In genomic region chr14:70879448-70879847, GRCh38 we compare ENCODE assay signal across 15 cellular contexts.
DNase-seq lines count a peak whose midpoint lies in the region; ATAC-seq and TF ChIP-seq lines count a peak whose summit lies in the region.
"Had no signal": no experiment of that assay in that cellular context is flagged by ENCODE, and none has a peak within 500 bp of the region (broad histone marks: within the 10 kb centered on the region; RNA-seq: fewer than 3 reads in every experiment).

No MANE protein-coding gene starts in this region.

- H3K4me3 ChIP-seq in HL-60 (replicated peaks; ENCODE audit: insufficient read depth, low read length): no peak overlapping the region

- TF ChIP-seq CTCF in HL-60 (IDR thresholded peaks at IDR 0.05; ENCODE audit: insufficient read depth, low read length): no peak

- no peak for ATAC-seq in GM21723 (IDR thresholded peaks at IDR 0.05; ENCODE audit: unreplicated experiment)
- ATAC-seq: CD8-positive, alpha-beta T cell; Panc1; Right ventricle myocardium inferior had no signal

- H3K27ac ChIP-seq in HL-60 (replicated peaks): peak overlapping the region; percentile 97

- no peaks in the 10 kb centered on the region for H3K27me3 ChIP-seq in HL-60 (ENCODE audit: insufficient read depth, poor library complexity, severe bottlenecking)

- DNase-seq in DMS 273 (lab: John Stamatoyannopoulos, UW; ENCODE audit: unreplicated experiment) (peak; percentile 76), HL-60 (ENCODE audit: low read depth in 1 of 2, low spot score in 1 of 2) (peak in 1 of 2 experiments; percentile 63), NCI-H446 treated with DMSO at 0.1 percent for 48 hours (lab: John Stamatoyannopoulos, UW) (peak; percentile 10), iris pigment epithelial cell (ENCODE audit: low read depth) (peak; percentile 51), NCI-H2029 treated with DMSO at 0.1 percent for 48 hours (lab: John Stamatoyannopoulos, UW) (no peak), GDM1 (lab: John Stamatoyannopoulos, UW) (no peak)
- DNase-seq: CD8-positive, alpha-beta T cell; H7; NCI-H1092; NCI-H1930; NCI-H524 treated with DMSO at 0.1 percent for 48 hours; NK-92 treated with Interleukin-12 subunit alpha and Interleukin-12 subunit beta, amount 100 ng/mL, for 24 hours had no signal

Comparison
In these comparisons a context has a peak if more than half of its experiments do, and no peak if none do; other contexts are left out.
1. DNase-seq: peak in DMS 273 (single experiment), NCI-H446 treated with DMSO at 0.1 percent for 48 hours (single experiment) and iris pigment epithelial cell (single experiment); none in NCI-H2029 treated with DMSO at 0.1 percent for 48 hours (single experiment) and GDM1 (single experiment).